22 cellular contexts compared by ENCODE assay signal in the genomic region with DNA sequence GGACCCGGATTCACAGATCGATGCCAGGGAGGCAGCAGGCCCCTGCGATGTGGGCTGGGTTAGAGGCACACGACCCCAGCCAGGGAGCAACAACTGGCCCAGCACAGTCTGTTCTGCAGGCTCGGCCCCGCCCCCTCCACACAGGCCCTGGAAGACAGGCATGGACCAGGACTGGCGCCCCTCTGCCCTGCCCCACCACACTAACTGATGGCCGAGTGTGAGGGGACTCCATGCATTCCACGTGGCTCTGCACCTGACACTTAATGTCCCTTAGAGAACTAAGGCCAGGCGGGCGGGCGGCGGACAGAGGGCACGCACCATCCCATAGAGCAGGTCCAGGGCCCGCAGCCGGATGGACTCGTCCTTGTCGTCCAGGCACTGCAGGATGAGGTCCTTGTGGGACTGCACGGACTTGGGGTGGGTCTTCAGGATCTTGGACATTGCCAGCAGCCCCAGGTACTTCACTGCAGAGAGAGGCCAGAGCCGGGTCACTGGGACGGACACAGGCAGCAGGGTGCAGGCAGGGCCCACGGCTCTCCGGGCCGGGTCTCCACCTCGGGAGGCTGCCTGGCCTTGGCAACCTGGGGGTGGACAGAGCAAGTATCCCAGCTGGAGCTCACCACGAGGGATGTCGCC. TPM values are rescaled to one million over a fixed set of nuclear protein-coding genes. Genes with fewer than 3 reads are reported as not detected.
DNase-seq lines count a peak whose midpoint lies in the region; ATAC-seq, FAIRE-seq and TF ChIP-seq lines count a peak whose summit lies in the region.
"Had no signal": no experiment of that assay in that cellular context is flagged by ENCODE, and none has a peak within 500 bp of the region (broad histone marks: within the 10 kb centered on the region; RNA-seq: fewer than 3 reads in every experiment).

No MANE protein-coding gene starts in this region.

- H3K36me3 ChIP-seq in left ventricle myocardium inferior (peaks cover 97% of the 10 kb centered on the region), HepG2 (replicated peaks in 1 of 2; ENCODE audit: control insufficient read depth in 1 of 2, insufficient read depth in 2 of 2, low read length in 2 of 2) (peaks cover 39 to 77% of the 10 kb centered on the region in 2 experiments), esophagus squamous epithelium (peaks cover 62 to 100% (median 68%) of the 10 kb centered on the region in 3 donors), prostate gland (peaks cover 28 to 41% of the 10 kb centered on the region in 2 donors)

- ATAC-seq in right cardiac atrium (peak; percentile 3 to 5), left colon (peak; percentile 6), HepG2 (no peak)
- ATAC-seq: A549; CD8-positive, alpha-beta T cell had no signal

- no peak overlapping the region for H3K9ac ChIP-seq in HepG2 (ENCODE audit: insufficient read depth, low read depth, low read length)
- H3K9ac ChIP-seq: BLaER1 treated with 17β-estradiol and CSF1 and Interleukin-3, amounts not matched to agents 10 nM and 100 nM had no signal

- TF ChIP-seq POLR2A in HepG2 (IDR thresholded peaks at IDR 0.05; ENCODE audit: insufficient read depth in 1 of 2, low read depth in 2 of 2, low read length in 2 of 2) (no peak), esophagus squamous epithelium (IDR thresholded peaks at IDR 0.05) (no peak), prostate gland (IDR thresholded peaks at IDR 0.05) (no peak)

- WGBS in right cardiac atrium, result 93% methylated on average over 27 of the region's 27 CpGs
- no CpG with 5 or more reads among the region's 27 CpGs for WGBS in HepG2 (ENCODE audit: low lambda C conversion rate)
- WGBS in esophagus squamous epithelium, 2 donors, result no CpG with 5 or more reads among the region's 27 CpGs
- 93% methylated on average over 25 of the region's 27 CpGs for WGBS in prostate gland

- DNase-seq in right cardiac atrium, result peak in 2 of 3 donors; percentile 51 to 56
- DNase-seq in left ventricle myocardium inferior, result no peak
- no peak for DNase-seq in left colon
- DNase-seq in HepG2 (ENCODE audit: low spot score), result no peak
- DNase-seq in esophagus squamous epithelium (lab: John Stamatoyannopoulos, UW), result no peak
- no peak for DNase-seq in NCI-H128 (lab: John Stamatoyannopoulos, UW; ENCODE audit: unreplicated experiment)
- DNase-seq in prostate gland (ENCODE audit: low spot score), result no peak
- DNase-seq: AML-193; Caco-2; Calu3; CD4-positive, alpha-beta T cell; CD8-positive, alpha-beta T cell; DMS79 treated with DMSO at 0.1 percent for 48 hours; GF-D8 had no signal

- TF ChIP-seq EP300 in HepG2 (IDR thresholded peaks at IDR 0.05; ENCODE audit: low read depth in 2 of 2, low read length in 2 of 2) (no peak), HepG2 (CRISPR knock-in tag; IDR thresholded peaks at IDR 0.05; ENCODE audit: borderline replicate concordance) (no peak)

- no peak for TF ChIP-seq RAD21 in HepG2 (CRISPR knock-in tag; IDR thresholded peaks at IDR 0.05)

- H3K4me1 ChIP-seq in right cardiac atrium (ENCODE audit: control insufficient read depth, insufficient read depth, low read length) (no peaks in the 10 kb centered on the region), left ventricle myocardium inferior (no peaks in the 10 kb centered on the region), HepG2 (ENCODE audit: insufficient read depth, low read length) (no peaks in the 10 kb centered on the region), esophagus squamous epithelium (no peaks in the 10 kb centered on the region), prostate gland (replicated peaks) (no peaks in the 10 kb centered on the region)
- H3K4me1 ChIP-seq: A549; BLaER1 treated with 17β-estradiol and CSF1 and Interleukin-3, amounts not matched to agents 10 nM and 100 nM; Caco-2 had no signal

- no peaks in the 10 kb centered on the region for H3K9me3 ChIP-seq in right cardiac atrium (ENCODE audit: control insufficient read depth, low read length)
- H3K9me3 ChIP-seq in left ventricle myocardium inferior (replicated peaks), result no peaks in the 10 kb centered on the region
- no peaks in the 10 kb centered on the region for H3K9me3 ChIP-seq in HepG2 (ENCODE audit: low read length)
- H3K9me3 ChIP-seq in esophagus squamous epithelium, result no peaks in the 10 kb centered on the region
- H3K9me3 ChIP-seq in prostate gland, result no peaks in the 10 kb centered on the region
- H3K9me3 ChIP-seq: A549; BLaER1 treated with 17β-estradiol and CSF1 and Interleukin-3, amounts not matched to agents 10 nM and 100 nM; Caco-2 had no signal

- no peak overlapping the region for H3K4me2 ChIP-seq in HepG2 (ENCODE audit: low read depth, low read length)
- H3K4me2 ChIP-seq: A549; BLaER1 treated with 17β-estradiol and CSF1 and Interleukin-3, amounts not matched to agents 10 nM and 100 nM had no signal

- FAIRE-seq in HepG2 (lab: Jason Lieb, UNC), result no peak
- FAIRE-seq: A549, D721Med, G401.6, GM12891, GM19239 had no signal

- in situ Hi-C loops in HepG2 (cut with HindIII; ENCODE audit: extremely low pct_ligation_motif_present, low pct_unique_long_range_greater_than_20kb), result no loop called here

- BruUV-seq in HepG2 (replicated peaks; lab: Mats Ljungman, UMichigan), result no TSS peak

- H2AFZ ChIP-seq in HepG2 (ENCODE audit: low read length), result no peak overlapping the region

- no peaks in the 10 kb centered on the region for H3K27me3 ChIP-seq in right cardiac atrium (ENCODE audit: control insufficient read depth, insufficient read depth)
- H3K27me3 ChIP-seq in left ventricle myocardium inferior (ENCODE audit: low read depth), result no peaks in the 10 kb centered on the region
- no peaks in the 10 kb centered on the region for H3K27me3 ChIP-seq in HepG2 (ENCODE audit: control insufficient read depth in 1 of 2, insufficient read depth in 2 of 2, low read length in 2 of 2)
- H3K27me3 ChIP-seq in esophagus squamous epithelium, result no peaks in the 10 kb centered on the region
- no peaks in the 10 kb centered on the region for H3K27me3 ChIP-seq in prostate gland (replicated peaks; ENCODE audit: insufficient read depth)
- H3K27me3 ChIP-seq: BLaER1 treated with 17β-estradiol and CSF1 and Interleukin-3, amounts not matched to agents 10 nM and 100 nM had no signal

- H3K27ac ChIP-seq in right cardiac atrium (ENCODE audit: low read length) (no peak overlapping the region), left ventricle myocardium inferior (replicated peaks) (no peak overlapping the region), HepG2 (ENCODE audit: extremely low read length, insufficient read depth, low read length) (no peak overlapping the region), esophagus squamous epithelium (no peak overlapping the region), prostate gland (no peak overlapping the region)
- H3K27ac ChIP-seq: 22Rv1; A549; BLaER1 treated with 17β-estradiol and CSF1 and Interleukin-3, amounts not matched to agents 10 nM and 100 nM; C4-2B had no signal

- no peaks in the 10 kb centered on the region for H3K79me2 ChIP-seq in HepG2 (ENCODE audit: insufficient read depth, low read length)

- POLR2A ChIA-PET in HepG2 (lab: Yijun Ruan, JAX), result no interaction called here

- intact Hi-C loops in right cardiac atrium (cut with DNase I), result no loop called here
- intact Hi-C loops in left ventricle myocardium inferior (cut with micrococcal nuclease), result no loop called here
- intact Hi-C loops in left colon (cut with DNase I, micrococcal nuclease), result no loop called here
- intact Hi-C loops in HepG2 (cut with micrococcal nuclease; ENCODE audit: unreplicated experiment), result no loop called here
- intact Hi-C loops in esophagus squamous epithelium (cut with DNase I), result no loop called here
- intact Hi-C loops in prostate gland (cut with DNase I), result no loop called here

- TF ChIP-seq CTCF in left ventricle myocardium inferior (IDR thresholded peaks at IDR 0.05; ENCODE audit: borderline replicate concordance) (no peak), HepG2 (CRISPR knock-in tag; IDR thresholded peaks at IDR 0.05) (no peak), esophagus squamous epithelium (IDR thresholded peaks at IDR 0.05) (no peak), prostate gland (IDR thresholded peaks at IDR 0.05) (no peak)

- H3K4me3 ChIP-seq in right cardiac atrium (ENCODE audit: low read length) (no peak overlapping the region), left ventricle myocardium inferior (no peak overlapping the region), HepG2 (replicated peaks in 1 of 3; ENCODE audit: insufficient read depth in 1 of 3, low read depth in 2 of 3, low read length in 3 of 3) (no peak overlapping the region), esophagus squamous epithelium (no peak overlapping the region), prostate gland (no peak overlapping the region)
- H3K4me3 ChIP-seq: A549; BLaER1 treated with 17β-estradiol and CSF1 and Interleukin-3, amounts not matched to agents 10 nM and 100 nM had no signal

- CTCF ChIA-PET in HepG2 (lab: Yijun Ruan, JAX; ENCODE audit: low intra/inter-chr PET ratio, low total read pairs), result no interaction called here

- no peaks in the 10 kb centered on the region for H4K20me1 ChIP-seq in HepG2 (ENCODE audit: insufficient read depth, low read length)

RNA-seq across cellular contexts. Expression of a gene that starts 24.8 kb away (rescaled TPM):
- 1 to 10 TPM; 1.1 to 3.3 (median 2.3) TPM for total RNA-seq in right cardiac atrium
- 2.7 TPM for polyA plus RNA-seq in right cardiac atrium
- total RNA-seq in left ventricle myocardium inferior, result 2.8 TPM
- total RNA-seq in left colon, result 1 to 10 TPM; 2.1 to 2.3 TPM
- 0.24 and 0.77 TPM in 2 replicates for total RNA-seq in HepG2 (2016; rRNA removed; fragmentation: Illumina TruSeq; extraction: Trizol)
- 0.79 and 0.91 TPM in 2 replicates for total RNA-seq in HepG2 (2016; cell fraction: cytosol; rRNA removed; fragmentation: Illumina TruSeq; extraction: Trizol; ENCODE audit: low read depth)
- 0.34 and 1.5 TPM in 2 replicates for total RNA-seq in HepG2 (2016; cell fraction: insoluble cytoplasmic fraction; rRNA removed; fragmentation: Illumina TruSeq; extraction: Trizol)
- total RNA-seq in HepG2 (2016; cell fraction: membrane; rRNA removed; fragmentation: Illumina TruSeq; extraction: Trizol), result 0.83 and 1.5 TPM in 2 replicates
- total RNA-seq in HepG2 (2016; cell fraction: nucleus; rRNA removed; fragmentation: Illumina TruSeq; extraction: Trizol), result 1.1 and 2.5 TPM in 2 replicates
- polyA plus RNA-seq in HepG2 (2011; rRNA removed), result 3.9 and 4.1 TPM in 2 replicates
- 0.55 and 0.75 TPM in 2 replicates for polyA plus RNA-seq in HepG2 (2011; cell fraction: cytosol; rRNA removed)
- 66.6 and 91.0 TPM in 2 replicates for polyA plus RNA-seq in HepG2 (2011; cell fraction: nucleus; rRNA removed)
- polyA plus RNA-seq in HepG2 (2012), result 1.7 and 4.4 TPM in 2 replicates
- 0.57 and 1.2 TPM in 2 replicates for polyA plus RNA-seq in HepG2 (2016; cell fraction: cytosol; fragmentation: Illumina TruSeq; extraction: Trizol; ENCODE audit: low read depth)
- polyA plus RNA-seq in HepG2 (2016; cell fraction: insoluble cytoplasmic fraction; fragmentation: Illumina TruSeq; extraction: Trizol; ENCODE audit: low read depth), result 0.45 and 0.53 TPM in 2 replicates
- 0.94 TPM in 2 replicates for polyA plus RNA-seq in HepG2 (2016; cell fraction: membrane; fragmentation: Illumina TruSeq; extraction: Trizol; ENCODE audit: low read depth)
- polyA plus RNA-seq in HepG2 (2016; cell fraction: nucleus; fragmentation: Illumina TruSeq; extraction: Trizol; ENCODE audit: insufficient read depth, low read depth), result 4.3 and 6.3 TPM in 2 replicates
- 0.54 and 2.7 TPM in 2 replicates for polyA minus RNA-seq in HepG2 (2011; rRNA and poly(A)+ RNA removed; ENCODE audit: low replicate concordance)
- polyA minus RNA-seq in HepG2 (2011; cell fraction: cytosol; rRNA and poly(A)+ RNA removed), result not detected in 2 replicates
- 1.9 and 4.2 TPM in 2 replicates for polyA minus RNA-seq in HepG2 (2011; cell fraction: nucleus; rRNA and poly(A)+ RNA removed)
- total RNA-seq in esophagus squamous epithelium, result 10 to 100 TPM in 1 of 4 donors, 1 to 10 TPM in 2, not detected in 1; 3.0 to 11.4 (median 3.2) TPM
- 10 to 100 TPM; 11.8 to 50.2 TPM for total RNA-seq in prostate gland

RNA-seq across cellular contexts. Expression of a gene that starts 25.4 kb away (rescaled TPM):
- total RNA-seq in right cardiac atrium (10 to 100 TPM; 20.9 to 27.0 (median 21.8) TPM), left ventricle myocardium inferior (16.1 TPM), left colon (10 to 100 TPM; 37.9 to 48.4 TPM), HepG2 (2016; rRNA removed; fragmentation: Illumina TruSeq; extraction: Trizol) (3.5 and 4.3 TPM in 2 replicates), esophagus squamous epithelium (10 to 100 TPM; 22.9 to 26.9 (median 23.6) TPM), prostate gland (10 to 100 TPM; 40.1 to 43.5 TPM)
- polyA plus RNA-seq in right cardiac atrium (9.5 TPM), HepG2 (2011; rRNA removed) (17.8 and 20.3 TPM in 2 replicates)
- 2.2 and 2.7 TPM in 2 replicates for total RNA-seq in HepG2 (2016; cell fraction: cytosol; rRNA removed; fragmentation: Illumina TruSeq; extraction: Trizol; ENCODE audit: low read depth)
- 3.5 and 4.0 TPM in 2 replicates for total RNA-seq in HepG2 (2016; cell fraction: insoluble cytoplasmic fraction; rRNA removed; fragmentation: Illumina TruSeq; extraction: Trizol)
- 2.7 and 3.2 TPM in 2 replicates for total RNA-seq in HepG2 (2016; cell fraction: membrane; rRNA removed; fragmentation: Illumina TruSeq; extraction: Trizol)
- 2.4 and 2.5 TPM in 2 replicates for total RNA-seq in HepG2 (2016; cell fraction: nucleus; rRNA removed; fragmentation: Illumina TruSeq; extraction: Trizol)
- 13.9 and 16.9 TPM in 2 replicates for polyA plus RNA-seq in HepG2 (2011; cell fraction: cytosol; rRNA removed)
- 10.8 and 12.6 TPM in 2 replicates for polyA plus RNA-seq in HepG2 (2011; cell fraction: nucleus; rRNA removed)
- 6.2 and 6.8 TPM in 2 replicates for polyA plus RNA-seq in HepG2 (2012)
- 0.97 and 1.0 TPM in 2 replicates for polyA plus RNA-seq in HepG2 (2016; cell fraction: cytosol; fragmentation: Illumina TruSeq; extraction: Trizol; ENCODE audit: low read depth)
- polyA plus RNA-seq in HepG2 (2016; cell fraction: insoluble cytoplasmic fraction; fragmentation: Illumina TruSeq; extraction: Trizol; ENCODE audit: low read depth), result 6.2 and 7.9 TPM in 2 replicates
- polyA plus RNA-seq in HepG2 (2016; cell fraction: membrane; fragmentation: Illumina TruSeq; extraction: Trizol; ENCODE audit: low read depth), result 2.8 TPM in 2 replicates
- polyA plus RNA-seq in HepG2 (2016; cell fraction: nucleus; fragmentation: Illumina TruSeq; extraction: Trizol; ENCODE audit: insufficient read depth, low read depth), result 6.6 and 6.8 TPM in 2 replicates
- polyA minus RNA-seq in HepG2 (2011; rRNA and poly(A)+ RNA removed; ENCODE audit: low replicate concordance), result 23.6 and 71.5 TPM in 2 replicates
- 19.3 and 25.0 TPM in 2 replicates for polyA minus RNA-seq in HepG2 (2011; cell fraction: cytosol; rRNA and poly(A)+ RNA removed)
- polyA minus RNA-seq in HepG2 (2011; cell fraction: nucleus; rRNA and poly(A)+ RNA removed), result 5.3 and 6.0 TPM in 2 replicates

RNA-seq across cellular contexts. Expression of a gene that starts 29.8 kb away (rescaled TPM):
- total RNA-seq in right cardiac atrium, result 100 to 1,000 TPM in 2 of 4 donors, 10 to 100 TPM in 2; 82.7 to 145 (median 92.9) TPM
- 87.3 TPM for polyA plus RNA-seq in right cardiac atrium
- total RNA-seq in left ventricle myocardium inferior, result 75.4 TPM
- total RNA-seq in left colon, result 100 to 1,000 TPM in 1 of 2 donors, 10 to 100 TPM in 1; 99.4 to 123 TPM
- 73.5 and 82.6 TPM in 2 replicates for total RNA-seq in HepG2 (2016; rRNA removed; fragmentation: Illumina TruSeq; extraction: Trizol)
- total RNA-seq in HepG2 (2016; cell fraction: cytosol; rRNA removed; fragmentation: Illumina TruSeq; extraction: Trizol; ENCODE audit: low read depth), result 30.1 and 33.5 TPM in 2 replicates
- 55.4 and 84.4 TPM in 2 replicates for total RNA-seq in HepG2 (2016; cell fraction: insoluble cytoplasmic fraction; rRNA removed; fragmentation: Illumina TruSeq; extraction: Trizol)
- total RNA-seq in HepG2 (2016; cell fraction: membrane; rRNA removed; fragmentation: Illumina TruSeq; extraction: Trizol), result 61.4 and 65.9 TPM in 2 replicates
- 44.7 and 54.3 TPM in 2 replicates for total RNA-seq in HepG2 (2016; cell fraction: nucleus; rRNA removed; fragmentation: Illumina TruSeq; extraction: Trizol)
- 68.0 and 78.6 TPM in 2 replicates for polyA plus RNA-seq in HepG2 (2011; rRNA removed)
- polyA plus RNA-seq in HepG2 (2011; cell fraction: cytosol; rRNA removed), result 50.1 and 66.2 TPM in 2 replicates
- polyA plus RNA-seq in HepG2 (2011; cell fraction: nucleus; rRNA removed), result 236 and 270 TPM in 2 replicates
- 61.5 and 82.7 TPM in 2 replicates for polyA plus RNA-seq in HepG2 (2012)
- polyA plus RNA-seq in HepG2 (2016; cell fraction: cytosol; fragmentation: Illumina TruSeq; extraction: Trizol; ENCODE audit: low read depth), result 11.6 and 13.9 TPM in 2 replicates
- 71.2 and 87.4 TPM in 2 replicates for polyA plus RNA-seq in HepG2 (2016; cell fraction: insoluble cytoplasmic fraction; fragmentation: Illumina TruSeq; extraction: Trizol; ENCODE audit: low read depth)
- polyA plus RNA-seq in HepG2 (2016; cell fraction: membrane; fragmentation: Illumina TruSeq; extraction: Trizol; ENCODE audit: low read depth), result 38.5 and 41.5 TPM in 2 replicates
- polyA plus RNA-seq in HepG2 (2016; cell fraction: nucleus; fragmentation: Illumina TruSeq; extraction: Trizol; ENCODE audit: insufficient read depth, low read depth), result 139 and 143 TPM in 2 replicates
- 72.3 and 142 TPM in 2 replicates for polyA minus RNA-seq in HepG2 (2011; rRNA and poly(A)+ RNA removed; ENCODE audit: low replicate concordance)
- 54.0 and 70.6 TPM in 2 replicates for polyA minus RNA-seq in HepG2 (2011; cell fraction: cytosol; rRNA and poly(A)+ RNA removed)
- polyA minus RNA-seq in HepG2 (2011; cell fraction: nucleus; rRNA and poly(A)+ RNA removed), result 44.3 and 51.8 TPM in 2 replicates
- 10 to 100 TPM; 47.7 to 99.9 (median 71.8) TPM for total RNA-seq in esophagus squamous epithelium
- total RNA-seq in prostate gland, result 100 to 1,000 TPM; 115 to 178 TPM

RNA-seq across cellular contexts. Expression of a gene that starts 42.2 kb away (rescaled TPM):
- total RNA-seq in right cardiac atrium (10 to 100 TPM; 12.3 to 17.1 (median 13.4) TPM), left ventricle myocardium inferior (8.4 TPM), left colon (10 to 100 TPM; 37.6 to 41.6 TPM), HepG2 (2016; rRNA removed; fragmentation: Illumina TruSeq; extraction: Trizol) (7.5 and 9.7 TPM in 2 replicates), esophagus squamous epithelium (10 to 100 TPM in 3 of 4 donors, 1 to 10 TPM in 1; 8.5 to 24.4 (median 17.0) TPM), prostate gland (10 to 100 TPM; 11.2 to 75.0 TPM)
- polyA plus RNA-seq in right cardiac atrium (6.0 TPM), HepG2 (2011; rRNA removed) (14.6 and 17.9 TPM in 2 replicates)
- 20.6 and 20.7 TPM in 2 replicates for total RNA-seq in HepG2 (2016; cell fraction: cytosol; rRNA removed; fragmentation: Illumina TruSeq; extraction: Trizol; ENCODE audit: low read depth)
- total RNA-seq in HepG2 (2016; cell fraction: insoluble cytoplasmic fraction; rRNA removed; fragmentation: Illumina TruSeq; extraction: Trizol), result 6.4 and 8.2 TPM in 2 replicates
- 12.0 and 15.8 TPM in 2 replicates for total RNA-seq in HepG2 (2016; cell fraction: membrane; rRNA removed; fragmentation: Illumina TruSeq; extraction: Trizol)
- total RNA-seq in HepG2 (2016; cell fraction: nucleus; rRNA removed; fragmentation: Illumina TruSeq; extraction: Trizol), result 12.3 and 14.9 TPM in 2 replicates
- 6.1 and 9.5 TPM in 2 replicates for polyA plus RNA-seq in HepG2 (2011; cell fraction: cytosol; rRNA removed)
- polyA plus RNA-seq in HepG2 (2011; cell fraction: nucleus; rRNA removed), result 138 and 210 TPM in 2 replicates
- polyA plus RNA-seq in HepG2 (2012), result 22.3 and 23.3 TPM in 2 replicates
- polyA plus RNA-seq in HepG2 (2016; cell fraction: cytosol; fragmentation: Illumina TruSeq; extraction: Trizol; ENCODE audit: low read depth), result 2.5 and 3.3 TPM in 2 replicates
- 10.5 and 15.3 TPM in 2 replicates for polyA plus RNA-seq in HepG2 (2016; cell fraction: insoluble cytoplasmic fraction; fragmentation: Illumina TruSeq; extraction: Trizol; ENCODE audit: low read depth)
- polyA plus RNA-seq in HepG2 (2016; cell fraction: membrane; fragmentation: Illumina TruSeq; extraction: Trizol; ENCODE audit: low read depth), result 7.1 TPM in 2 replicates
- 76.0 and 84.3 TPM in 2 replicates for polyA plus RNA-seq in HepG2 (2016; cell fraction: nucleus; fragmentation: Illumina TruSeq; extraction: Trizol; ENCODE audit: insufficient read depth, low read depth)
- polyA minus RNA-seq in HepG2 (2011; rRNA and poly(A)+ RNA removed; ENCODE audit: low replicate concordance), result 36.8 and 45.6 TPM in 2 replicates
- polyA minus RNA-seq in HepG2 (2011; cell fraction: cytosol; rRNA and poly(A)+ RNA removed), result 21.6 and 26.0 TPM in 2 replicates
- polyA minus RNA-seq in HepG2 (2011; cell fraction: nucleus; rRNA and poly(A)+ RNA removed), result 30.1 and 31.9 TPM in 2 replicates

Comparison
In these comparisons a context has a peak if more than half of its experiments do, and no peak if none do; other contexts are left out.
1. DNase-seq: peak in right cardiac atrium (2 of 3); none in left ventricle myocardium inferior (single experiment), left colon (0 of 2), HepG2 (single experiment), esophagus squamous epithelium (single experiment), NCI-H128 (single experiment) and prostate gland (single experiment).